Comparison of ENCODE assay signal across 8 cellular contexts in the genomic region with DNA sequence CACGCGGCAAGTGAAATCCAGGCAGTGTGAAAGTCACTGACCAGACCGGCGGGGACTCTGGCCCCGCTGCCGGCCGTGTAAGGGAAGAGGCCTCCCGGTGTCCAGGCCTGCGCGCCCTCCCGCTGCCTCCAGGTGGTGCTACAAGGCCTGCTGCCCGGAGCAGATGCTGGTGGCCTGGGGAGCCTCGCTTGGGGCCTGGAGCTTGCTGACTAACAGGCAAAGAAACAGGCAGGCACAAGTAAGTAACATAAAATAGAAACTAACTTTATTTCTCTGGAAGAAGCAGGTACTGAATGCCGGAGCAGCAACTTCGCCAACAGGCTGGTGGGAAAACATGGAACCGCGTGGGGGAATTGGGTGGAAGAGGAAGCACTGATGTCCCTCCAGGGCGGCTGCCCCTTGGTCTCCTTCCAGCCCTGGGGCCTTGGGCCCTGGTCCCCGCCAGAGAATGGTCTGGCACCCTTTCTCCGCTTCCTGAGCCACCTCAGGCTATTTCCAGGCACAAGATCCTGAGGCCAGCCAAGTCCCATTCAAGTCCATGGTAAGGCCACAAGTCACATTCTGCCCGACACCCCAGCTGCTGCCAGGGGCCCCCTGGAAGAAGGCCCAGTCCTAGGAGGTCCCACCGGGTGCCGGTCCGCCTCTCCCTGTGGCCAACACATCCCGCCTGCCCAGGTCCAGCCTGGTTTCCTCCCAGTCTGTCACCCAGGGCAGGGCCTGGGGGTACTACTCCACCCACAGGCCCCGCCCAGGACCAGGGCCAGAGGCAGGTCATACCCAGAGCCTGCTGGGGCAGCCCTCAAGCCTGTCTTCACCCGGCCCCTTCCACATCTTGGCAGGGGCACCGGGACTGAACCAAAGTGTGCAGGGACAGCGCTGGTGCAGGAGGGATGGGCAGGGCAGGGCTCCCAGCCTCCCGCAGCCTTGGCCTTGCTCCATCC.
DNase-seq lines count a peak whose midpoint lies in the region; ATAC-seq, FAIRE-seq and TF ChIP-seq lines count a peak whose summit lies in the region.

No MANE protein-coding gene starts in this region.

- peak; percentile 53 for FAIRE-seq in H54 (lab: Jason Lieb, UNC)

- H3K4me1 ChIP-seq in endocrine pancreas (ENCODE audit: control insufficient read depth, insufficient read depth, low read length): no peaks in the 10 kb centered on the region

- no peaks in the 10 kb centered on the region for H3K9me3 ChIP-seq in endocrine pancreas (ENCODE audit: control insufficient read depth, low read length)

- H3K4me3 ChIP-seq in endocrine pancreas (ENCODE audit: control insufficient read depth, insufficient read depth, low read length): no peak overlapping the region

- no peaks in the 10 kb centered on the region for H3K36me3 ChIP-seq in endocrine pancreas (ENCODE audit: control insufficient read depth, insufficient read depth, low read length)

- DNase-seq in AML-193 (lab: John Stamatoyannopoulos, UW) (peak; percentile 59 to 68), H54 (ENCODE audit: insufficient read length, low spot score) (peak; percentile 97), NCI-H82 treated with DMSO at 0.1 percent for 48 hours (lab: John Stamatoyannopoulos, UW; ENCODE audit: unreplicated experiment) (peak; percentile 28), midbrain (lab: John Stamatoyannopoulos, UW) (peak; percentile 83)
- DNase-seq in activated CD8-positive, alpha-beta memory T cell treated with anti-CD3 and anti-CD28 coated beads for 48 hours (ENCODE audit: low read depth in 2 of 3, low spot score in 2 of 3): peak; percentile 41 to 44 (median 41)
- DNase-seq in stimulated activated CD8-positive, alpha-beta memory T cell treated with anti-CD3 and anti-CD28 coated beads, Interleukin-15, amount 100 ng/mL, for 4 hours (ENCODE audit: low read depth in 2 of 2): peak; percentile 24 to 34

- H3K27me3 ChIP-seq in endocrine pancreas (ENCODE audit: control insufficient read depth, insufficient read depth, low read length): no peaks in the 10 kb centered on the region

- ATAC-seq in GM21737 (IDR thresholded peaks at IDR 0.05; ENCODE audit: unreplicated experiment): no peak

- TF ChIP-seq POLR2A in H54 (IDR thresholded peaks at IDR 0.05; ENCODE audit: low read depth, low read length): no peak

- H3K9ac ChIP-seq in endocrine pancreas (ENCODE audit: control insufficient read depth, insufficient read depth, low read length): peak overlapping the region; percentile 38

Comparison
In these comparisons a context has a peak if more than half of its experiments do, and no peak if none do; other contexts are left out.
1. DNase-seq: peak in every context shown above with its lines; median percentile 97 in H54; 83 in midbrain; 64 in AML-193; 41 in activated CD8-positive, alpha-beta memory T cell treated with anti-CD3 and anti-CD28 coated beads for 48 hours; 29 in stimulated activated CD8-positive, alpha-beta memory T cell treated with anti-CD3 and anti-CD28 coated beads, Interleukin-15, amount 100 ng/mL, for 4 hours; 28 in NCI-H82 treated with DMSO at 0.1 percent for 48 hours.